Comparison of ENCODE assay signal across 12 cellular contexts in the genomic region with DNA sequence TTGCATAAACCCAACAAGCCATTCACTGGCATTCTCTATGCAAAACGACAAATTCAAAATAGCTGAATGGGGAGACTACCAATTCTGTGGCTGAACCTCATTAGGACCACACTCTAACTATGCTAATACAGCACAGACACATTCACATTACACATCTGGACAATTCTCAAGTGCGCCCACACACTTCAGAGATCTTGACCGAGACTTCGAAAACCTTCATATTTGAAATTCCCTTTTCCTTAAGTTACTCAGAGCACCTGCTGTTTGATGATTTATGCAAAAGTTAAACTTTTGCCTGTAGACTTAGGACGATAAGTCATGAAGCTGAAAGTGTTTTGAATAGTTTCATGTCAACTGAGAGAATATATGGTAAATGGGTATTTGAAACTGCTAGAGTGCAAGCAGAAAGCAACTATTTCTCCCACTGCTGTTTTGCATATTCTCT.
DNase-seq lines count a peak whose midpoint lies in the region; ATAC-seq and TF ChIP-seq lines count a peak whose summit lies in the region.
"Had no signal": no experiment of that assay in that cellular context is flagged by ENCODE, and none has a peak within 500 bp of the region (broad histone marks: within the 10 kb centered on the region; RNA-seq: fewer than 3 reads in every experiment).

No MANE protein-coding gene starts in this region.

- H3K4me3 Mint-ChIP-seq in mesothelial cell of epicardium, result no peak overlapping the region
- H3K4me3 Mint-ChIP-seq: activated T-helper 17 cell treated with anti-CD3 and anti-CD28 coated beads, Interleukin-2, amount 50 U/mL, for 72 hours; neural crest cell had no signal

- H3K27ac ChIP-seq in HEK293 (ENCODE audit: extremely low read depth, low read depth, low read length), result no peak overlapping the region
- H3K27ac ChIP-seq in left lung, result no peak overlapping the region

- H3K9me3 Mint-ChIP-seq in mesothelial cell of epicardium, result no peaks in the 10 kb centered on the region
- H3K9me3 Mint-ChIP-seq: activated T-helper 17 cell treated with anti-CD3 and anti-CD28 coated beads, Interleukin-2, amount 50 U/mL, for 72 hours; neural crest cell had no signal

- H3K36me3 ChIP-seq in HEK293 (ENCODE audit: control insufficient read depth in 2 of 2, insufficient read depth in 1 of 2, low read length in 2 of 2), result peaks cover 0 to 10% of the 10 kb centered on the region in 2 experiments; a peak in 1 of 3 replicates
- H3K36me3 ChIP-seq in left lung, result no peaks in the 10 kb centered on the region

- POLR2A ChIA-PET in HEK293 (lab: Yijun Ruan, JAX), result no interaction called here

- intact Hi-C loops in left lung (cut with DNase I), result no loop called here

- no peaks in the 10 kb centered on the region for H3K9me3 ChIP-seq in HEK293 (ENCODE audit: control insufficient read depth, insufficient read depth, low read depth, low read length)
- H3K9me3 ChIP-seq in left lung, result no peaks in the 10 kb centered on the region

- H3K27ac Mint-ChIP-seq in mesothelial cell of epicardium, result peak overlapping the region; percentile 43
- H3K27ac Mint-ChIP-seq: activated T-helper 17 cell treated with anti-CD3 and anti-CD28 coated beads, Interleukin-2, amount 50 U/mL, for 72 hours had no signal

- no peak for DNase-seq in mesothelial cell of epicardium (ENCODE audit: low spot score in 2 of 2, unreplicated experiment in 2 of 2)
- DNase-seq in RPMI8226, result no peak
- DNase-seq in retina, result no peak
- DNase-seq in AG08395 (ENCODE audit: low spot score), result no peak
- no peak for DNase-seq in left lung
- DNase-seq: NCI-H1930; stimulated activated naive CD4-positive, alpha-beta T cell treated with Interleukin-2 at 50 U/mL for 16 hours had no signal

- peaks cover 16% of the 10 kb centered on the region for H3K36me3 Mint-ChIP-seq in mesothelial cell of epicardium

- peak; percentile 92 for ATAC-seq in GM19035 (IDR thresholded peaks at IDR 0.05; ENCODE audit: unreplicated experiment)
- peak; percentile 97 for ATAC-seq in HG03280 (IDR thresholded peaks at IDR 0.05; ENCODE audit: unreplicated experiment)
- ATAC-seq in left lung, result no peak
- ATAC-seq: activated T-helper 17 cell treated with anti-CD3 and anti-CD28 coated beads, Interleukin-2, amount 50 U/mL, for 72 hours had no signal

- CTCF ChIA-PET in HEK293 (lab: Yijun Ruan, JAX), result no interaction called here

- TF ChIP-seq CTCF in HEK293 (tag by site-specific recombination; IDR thresholded peaks at IDR 0.05) (no peak), mesothelial cell of epicardium (IDR thresholded peaks at IDR 0.05; ENCODE audit: unreplicated experiment) (no peak), left lung (IDR thresholded peaks at IDR 0.05) (no peak)

- H3K27me3 Mint-ChIP-seq in mesothelial cell of epicardium (ENCODE audit: low read depth), result no peaks in the 10 kb centered on the region
- H3K27me3 Mint-ChIP-seq: activated T-helper 17 cell treated with anti-CD3 and anti-CD28 coated beads, Interleukin-2, amount 50 U/mL, for 72 hours had no signal

- H3K4me1 ChIP-seq in HEK293 (ENCODE audit: control insufficient read depth, insufficient read depth, low read length), result peaks cover 3% of the 10 kb centered on the region; the same call in 1 of the 2 replicates
- no peaks in the 10 kb centered on the region for H3K4me1 ChIP-seq in left lung

- H3K4me3 ChIP-seq in HEK293 (ENCODE audit: low read depth, low read length), result no peak overlapping the region
- H3K4me3 ChIP-seq in left lung, result no peak overlapping the region

- peaks cover 26% of the 10 kb centered on the region for H3K4me1 Mint-ChIP-seq in mesothelial cell of epicardium
- H3K4me1 Mint-ChIP-seq: activated T-helper 17 cell treated with anti-CD3 and anti-CD28 coated beads, Interleukin-2, amount 50 U/mL, for 72 hours had no signal

- no peaks in the 10 kb centered on the region for H3K27me3 ChIP-seq in left lung

TF ChIP-seq in HEK293, 187 proteins besides CTCF, POLR2A, EP300 and RAD21:
- TF ChIP-seq PRDM4 (tag by site-specific recombination; IDR thresholded peaks at IDR 0.05), result 0 out of 2 replicates have a peak, but pooled peaks have one; percentile 52
- TF ChIP-seq ZNF585B (tag by site-specific recombination; IDR thresholded peaks at IDR 0.05), result no peak
